Comparison of ENCODE assay signal across 10 cellular contexts in the genomic region with DNA sequence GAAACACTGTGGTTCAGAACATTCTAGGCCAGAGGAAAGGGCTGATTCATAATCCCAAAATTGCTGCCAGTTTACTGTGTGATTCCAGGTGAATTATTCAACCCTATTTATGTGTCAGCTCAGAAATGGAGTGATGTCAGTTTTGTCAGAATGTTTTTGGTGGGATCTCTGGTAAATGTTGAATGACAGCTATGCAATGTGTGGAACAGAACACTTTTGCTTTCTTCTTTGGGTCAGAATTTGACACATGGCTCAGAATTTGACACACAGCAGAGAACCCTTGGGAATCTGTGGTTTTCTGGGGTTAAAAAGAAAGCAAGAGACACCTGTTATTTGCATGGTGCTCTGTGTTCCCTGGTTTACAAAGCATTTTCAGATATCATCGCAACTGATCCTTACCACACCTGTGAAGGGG. TPM values are rescaled to one million over a fixed set of nuclear protein-coding genes. Genes with fewer than 3 reads are reported as not detected.
A peak's percentile ranks its signal among the peaks of the same experiment; 100 is the strongest.
DNase-seq lines count a peak whose midpoint lies in the region; ATAC-seq and TF ChIP-seq lines count a peak whose summit lies in the region.
"Had no signal": no experiment of that assay in that cellular context is flagged by ENCODE, and none has a peak within 500 bp of the region (broad histone marks: within the 10 kb centered on the region; RNA-seq: fewer than 3 reads in every experiment).

No MANE protein-coding gene starts in this region.

- H3K27me3 ChIP-seq in GM23338 (ENCODE audit: insufficient read depth): no peaks in the 10 kb centered on the region
- H3K27me3 ChIP-seq in NT2/D1 (ENCODE audit: insufficient read depth, insufficient read length): no peaks in the 10 kb centered on the region

- no peaks in the 10 kb centered on the region for H3F3A ChIP-seq in GM23338 (replicated peaks; ENCODE audit: low read depth)

- peaks cover 15% of the 10 kb centered on the region for H3K36me3 ChIP-seq in GM23338 (ENCODE audit: insufficient read depth)
- peaks cover 3% of the 10 kb centered on the region for H3K36me3 ChIP-seq in NT2/D1 (ENCODE audit: insufficient read depth, insufficient read length, low read length)

- peaks cover 14% of the 10 kb centered on the region for H3K27me3 Mint-ChIP-seq in GM23338 (ENCODE audit: insufficient read depth, low read depth, poor library complexity)
- H3K27me3 Mint-ChIP-seq: activated naive CD8-positive, alpha-beta T cell treated with anti-CD3 and anti-CD28 coated beads, Interleukin-2, amount 10 ng/mL, durations not matched to agents 7 days and 5 days had no signal

- H4K20me1 ChIP-seq in GM23338 (replicated peaks; ENCODE audit: insufficient read depth): no peaks in the 10 kb centered on the region

- ATAC-seq in GM18502 (IDR thresholded peaks at IDR 0.05; ENCODE audit: poor library complexity, unreplicated experiment): peak; percentile 58
- ATAC-seq in GM23338: no peak

- TF ChIP-seq CTCF in GM23338 (conservative IDR thresholded peaks at IDR 0.05; ENCODE audit: low read depth in 2 of 2): no peak

- no peaks in the 10 kb centered on the region for H3K9me3 Mint-ChIP-seq in GM23338
- H3K9me3 Mint-ChIP-seq: activated naive CD8-positive, alpha-beta T cell treated with anti-CD3 and anti-CD28 coated beads, Interleukin-2, amount 10 ng/mL, durations not matched to agents 7 days and 5 days had no signal

- H3K27ac ChIP-seq in GM23338 (ENCODE audit: low read depth): peak overlapping the region; percentile 97; the same call in 1 of the 2 replicates

- H3K4me2 ChIP-seq in GM23338: peak overlapping the region; percentile 74; the same call in 1 of the 2 replicates

- H3K79me2 ChIP-seq in GM23338 (replicated peaks; ENCODE audit: insufficient read depth): peaks cover 27% of the 10 kb centered on the region

- no peak overlapping the region for H3K27ac Mint-ChIP-seq in GM23338

- H3K4me1 Mint-ChIP-seq in GM23338: peaks cover 28% of the 10 kb centered on the region

- no peak overlapping the region for H3K4me3 Mint-ChIP-seq in GM23338

- H3K4me3 ChIP-seq in GM23338: no peak overlapping the region
- H3K4me3 ChIP-seq in NT2/D1 (ENCODE audit: insufficient read length, low read depth): no peak overlapping the region

- H3K9me3 ChIP-seq in NT2/D1 (ENCODE audit: insufficient read depth, low read length): no peaks in the 10 kb centered on the region

- H3K36me3 Mint-ChIP-seq in GM23338 (ENCODE audit: low read depth): peaks cover 24% of the 10 kb centered on the region

- H3K4me1 ChIP-seq in GM23338 (ENCODE audit: insufficient read depth) (peaks cover 27% of the 10 kb centered on the region), NT2/D1 (ENCODE audit: insufficient read depth, insufficient read length) (peaks cover 2% of the 10 kb centered on the region)

- H3K9me2 ChIP-seq in GM23338 (ENCODE audit: insufficient read depth): no peaks in the 10 kb centered on the region

- no peak overlapping the region for H2AFZ ChIP-seq in GM23338

- peak overlapping the region; percentile 18 for H3K9ac ChIP-seq in NT2/D1 (ENCODE audit: insufficient read length, low read depth)

- DNase-seq in GM23338 (ENCODE audit: low spot score): no peak
- no peak for DNase-seq in NT2/D1 (ENCODE audit: low read depth, low spot score)
- peak; percentile 77 for DNase-seq in myocyte (ENCODE audit: low read depth)
- no peak for DNase-seq in islet precursor cell
- DNase-seq in occipital lobe (lab: John Stamatoyannopoulos, UW): no peak
- DNase-seq in SHP77 (lab: John Stamatoyannopoulos, UW): no peak
- DNase-seq in activated CD4-positive, CD25-positive, alpha-beta regulatory T cell (lab: John Stamatoyannopoulos, UW): no peak
- DNase-seq: activated naive CD8-positive, alpha-beta T cell treated with anti-CD3 and anti-CD28 coated beads, Interleukin-2, amount 10 ng/mL, durations not matched to agents 7 days and 5 days; NCI-H446 had no signal

TF ChIP-seq in GM23338, 12 proteins besides CTCF, POLR2A, EP300 and RAD21 (continues in another document):
- no peak for TF ChIP-seq NANOG (IDR thresholded peaks at IDR 0.05; ENCODE audit: borderline replicate concordance)
- TF ChIP-seq, protein P1, sequence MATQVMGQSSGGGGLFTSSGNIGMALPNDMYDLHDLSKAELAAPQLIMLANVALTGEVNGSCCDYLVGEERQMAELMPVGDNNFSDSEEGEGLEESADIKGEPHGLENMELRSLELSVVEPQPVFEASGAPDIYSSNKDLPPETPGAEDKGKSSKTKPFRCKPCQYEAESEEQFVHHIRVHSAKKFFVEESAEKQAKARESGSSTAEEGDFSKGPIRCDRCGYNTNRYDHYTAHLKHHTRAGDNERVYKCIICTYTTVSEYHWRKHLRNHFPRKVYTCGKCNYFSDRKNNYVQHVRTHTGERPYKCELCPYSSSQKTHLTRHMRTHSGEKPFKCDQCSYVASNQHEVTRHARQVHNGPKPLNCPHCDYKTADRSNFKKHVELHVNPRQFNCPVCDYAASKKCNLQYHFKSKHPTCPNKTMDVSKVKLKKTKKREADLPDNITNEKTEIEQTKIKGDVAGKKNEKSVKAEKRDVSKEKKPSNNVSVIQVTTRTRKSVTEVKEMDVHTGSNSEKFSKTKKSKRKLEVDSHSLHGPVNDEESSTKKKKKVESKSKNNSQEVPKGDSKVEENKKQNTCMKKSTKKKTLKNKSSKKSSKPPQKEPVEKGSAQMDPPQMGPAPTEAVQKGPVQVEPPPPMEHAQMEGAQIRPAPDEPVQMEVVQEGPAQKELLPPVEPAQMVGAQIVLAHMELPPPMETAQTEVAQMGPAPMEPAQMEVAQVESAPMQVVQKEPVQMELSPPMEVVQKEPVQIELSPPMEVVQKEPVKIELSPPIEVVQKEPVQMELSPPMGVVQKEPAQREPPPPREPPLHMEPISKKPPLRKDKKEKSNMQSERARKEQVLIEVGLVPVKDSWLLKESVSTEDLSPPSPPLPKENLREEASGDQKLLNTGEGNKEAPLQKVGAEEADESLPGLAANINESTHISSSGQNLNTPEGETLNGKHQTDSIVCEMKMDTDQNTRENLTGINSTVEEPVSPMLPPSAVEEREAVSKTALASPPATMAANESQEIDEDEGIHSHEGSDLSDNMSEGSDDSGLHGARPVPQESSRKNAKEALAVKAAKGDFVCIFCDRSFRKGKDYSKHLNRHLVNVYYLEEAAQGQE (IDR thresholded peaks at IDR 0.05; ENCODE audit: unreplicated experiment): no peak
- no peak for TF ChIP-seq POLR2AphosphoS5 (IDR thresholded peaks at IDR 0.05; ENCODE audit: low read depth)
- no peak for TF ChIP-seq ZNF114 (CRISPR knock-in tag; IDR thresholded peaks at IDR 0.05)
- no peak for TF ChIP-seq ZNF331 (CRISPR knock-in tag; IDR thresholded peaks at IDR 0.05; ENCODE audit: low read depth)

RNA-seq across cellular contexts. Expression of gene MTA3, which starts 1.6 kb away (rescaled TPM):
- 145 and 162 TPM in 2 replicates for total RNA-seq in GM23338 (2014; rRNA removed; shearing (Covaris generic))
- polyA plus RNA-seq in GM23338 (2016; fragmentation: Nextera tagmentation; extraction: Ambion mirVana): 202 and 208 TPM in 2 replicates
- total RNA-seq in myocyte (21.6 and 28.0 TPM in 2 replicates), occipital lobe (37.0 TPM)
- polyA plus RNA-seq in myocyte (2012): 27.3 TPM
